11 cellular contexts compared by ENCODE assay signal in genomic region chr14:51242545-51243490, GRCh38. TPM values are rescaled to one million over a fixed set of nuclear protein-coding genes. Genes with fewer than 3 reads are reported as not detected.
A peak's percentile ranks its signal among the peaks of the same experiment; 100 is the strongest.
DNase-seq lines count a peak whose midpoint lies in the region; ATAC-seq, FAIRE-seq and TF ChIP-seq lines count a peak whose summit lies in the region.
"Had no signal": no experiment of that assay in that cellular context is flagged by ENCODE, and none has a peak within 500 bp of the region (broad histone marks: within the 10 kb centered on the region; RNA-seq: fewer than 3 reads in every experiment).

No MANE protein-coding gene starts in this region.

- H3K27ac ChIP-seq in iPS DF 6.9 (ENCODE audit: low read length) = no peak overlapping the region
- H3K27ac ChIP-seq: adrenal gland had no signal

- no peaks in the 10 kb centered on the region for H3K27me3 ChIP-seq in iPS DF 6.9 (ENCODE audit: control insufficient read depth, insufficient read depth, low read length)
- H3K27me3 ChIP-seq: adrenal gland had no signal

- H3K27ac Mint-ChIP-seq in CD14-positive monocyte = peak overlapping the region in 5 of 7 donors; percentile 12 to 85 (median 33)
- peak overlapping the region; percentile 6 to 71 for H3K27ac Mint-ChIP-seq in T-cell

- H3K4me1 Mint-ChIP-seq in CD14-positive monocyte (peaks cover 6% of the 10 kb centered on the region), T-cell (peaks cover 28 to 31% (median 31%) of the 10 kb centered on the region in 3 donors)

- no peaks in the 10 kb centered on the region for H3K9me3 Mint-ChIP-seq in CD14-positive monocyte
- H3K9me3 Mint-ChIP-seq in T-cell = no peaks in the 10 kb centered on the region

- peak; percentile 76 for FAIRE-seq in GM18507 (lab: Jason Lieb, UNC)
- FAIRE-seq: G401.6 had no signal

- no peak overlapping the region for H3K4me3 ChIP-seq in iPS DF 6.9 (ENCODE audit: low read length)
- H3K4me3 ChIP-seq: adrenal gland, psoas muscle had no signal

- DNase-seq in CD14-positive monocyte (ENCODE audit: low spot score) (no peak), GM18507 (ENCODE audit: extremely low spot score, insufficient read length, low read depth) (no peak), T-cell (no peak), iPS DF 6.9 (ENCODE audit: low read depth, low spot score) (peak; percentile 9), HT-29 (ENCODE audit: low spot score) (no peak), NCI-H345 (lab: John Stamatoyannopoulos, UW) (no peak), dedifferentiated amniotic fluid mesenchymal stem cell (ENCODE audit: extremely low spot score) (no peak)
- DNase-seq: adrenal gland, psoas muscle had no signal

- peaks cover 17 to 25% of the 10 kb centered on the region in 2 donors for H3K36me3 Mint-ChIP-seq in CD14-positive monocyte
- peaks cover 9% of the 10 kb centered on the region for H3K36me3 Mint-ChIP-seq in T-cell

- peaks cover 1% of the 10 kb centered on the region; the same call in 1 of the 2 replicates for H3K4me1 ChIP-seq in iPS DF 6.9 (ENCODE audit: control insufficient read depth, insufficient read depth, low read length)

- no peak for TF ChIP-seq CTCF in CD14-positive monocyte (IDR thresholded peaks at IDR 0.05)

- no peaks in the 10 kb centered on the region for H3K9me3 ChIP-seq in iPS DF 6.9 (ENCODE audit: control insufficient read depth, insufficient read depth, low read length)
- H3K9me3 ChIP-seq: adrenal gland, psoas muscle had no signal

- POLR2A ChIA-PET in T-cell (lab: Charles Lee) = interaction anchor here in 1 of 2 donors (0.7 kb wide), 1 partner anchor 20 kb away, joined by 3 read pairs; no protein-coding TSS in a partner anchor

- H3K4me3 Mint-ChIP-seq in CD14-positive monocyte (peak overlapping the region in 1 of 2 donors; percentile 26), T-cell (peak overlapping the region in 1 of 3 donors; percentile 46)

- CTCF ChIA-PET in T-cell (lab: Charles Lee) = interaction anchor here (0.5 to 0.6 kb wide), 2 partner anchors 18 to 507 kb away, joined by 3 read pairs; no protein-coding TSS in a partner anchor

- no CpG with 5 or more reads among the region's 7 CpGs for WGBS in iPS DF 6.9 (ENCODE audit: insufficient coverage, insufficient read length)

- intact Hi-C loops in CD14-positive monocyte (cut with micrococcal nuclease) = no loop called here

- peaks cover 4% of the 10 kb centered on the region; the same call in 1 of the 2 replicates for H3K36me3 ChIP-seq in iPS DF 6.9 (ENCODE audit: control insufficient read depth, insufficient read depth, low read length)
- H3K36me3 ChIP-seq: adrenal gland had no signal

- no peaks in the 10 kb centered on the region for H3K27me3 Mint-ChIP-seq in CD14-positive monocyte (ENCODE audit: low read depth in 3 of 3)
- H3K27me3 Mint-ChIP-seq in T-cell = no peaks in the 10 kb centered on the region

- ATAC-seq in T-cell (replicated peaks in 1 of 4) (no peak), HG02798 (IDR thresholded peaks at IDR 0.05; ENCODE audit: poor library complexity, unreplicated experiment) (no peak)
- ATAC-seq: psoas muscle had no signal

RNA-seq across cellular contexts. Expression of gene TMX1, which starts 2.8 kb away (rescaled TPM):
- polyA plus RNA-seq in CD14-positive monocyte = 10 to 100 TPM; 62.6 to 76.8 TPM
- total RNA-seq in T-cell = 10 to 100 TPM; 15.5 to 24.2 (median 22.1) TPM
- 20.6 and 22.6 TPM in 2 replicates for total RNA-seq in HT-29 (2014; rRNA removed; shearing (Covaris generic))
